8 cellular contexts compared by ENCODE assay signal in genomic region chr10:118504044-118504944, GRCh38.
A peak's percentile ranks its signal among the peaks of the same experiment; 100 is the strongest.
DNase-seq lines count a peak whose midpoint lies in the region; ATAC-seq and TF ChIP-seq lines count a peak whose summit lies in the region.
"Had no signal": no experiment of that assay in that cellular context is flagged by ENCODE, and none has a peak within 500 bp of the region (broad histone marks: within the 10 kb centered on the region; RNA-seq: fewer than 3 reads in every experiment).

No MANE protein-coding gene starts in this region.

- no peak for TF ChIP-seq POLR2A in stomach (IDR thresholded peaks at IDR 0.05)

- H4K91ac ChIP-seq in trophoblast cell (ENCODE audit: low read depth, low read length): no peak overlapping the region

- H3K9me3 ChIP-seq in trophoblast cell (ENCODE audit: insufficient read depth, low read depth, low read length) (no peaks in the 10 kb centered on the region), stomach (no peaks in the 10 kb centered on the region)

- DNase-seq in GOT3 (lab: John Stamatoyannopoulos, UW) (peak; percentile 7), NCI-H226 (peak; percentile 56), dedifferentiated amniotic fluid mesenchymal stem cell (ENCODE audit: extremely low spot score) (peak; percentile 24), trophoblast cell (peak; percentile 60 to 65), stomach (no peak), occipital lobe (lab: John Stamatoyannopoulos, UW) (no peak)
- DNase-seq: nephron progenitor cell had no signal

- TF ChIP-seq CTCF in stomach (IDR thresholded peaks at IDR 0.05): no peak

- no peak overlapping the region for H3K23ac ChIP-seq in trophoblast cell (ENCODE audit: low read length)

- H2AFZ ChIP-seq in trophoblast cell (ENCODE audit: insufficient read depth, low read length, poor library complexity): no peak overlapping the region

- no peak for ATAC-seq in GM19395 (IDR thresholded peaks at IDR 0.05; ENCODE audit: unreplicated experiment)

- no peak overlapping the region for H3K4me2 ChIP-seq in trophoblast cell (ENCODE audit: low read length)

- H2BK12ac ChIP-seq in trophoblast cell (ENCODE audit: low read length): no peak overlapping the region

- H3K27me3 ChIP-seq in trophoblast cell (ENCODE audit: insufficient read depth, low read length): no peaks in the 10 kb centered on the region
- peaks cover 0 to 4% (median 0%) of the 10 kb centered on the region in 3 donors for H3K27me3 ChIP-seq in stomach

- WGBS in trophoblast cell (ENCODE audit: extremely low coverage, insufficient coverage, insufficient read length): no CpG with 5 or more reads among the region's 5 CpGs
- 43 to 56% (median 50%) methylated on average over 5 of the region's 5 CpGs for WGBS in stomach, 5 donors

- intact Hi-C loops in stomach (cut with DNase I; ENCODE audit: low total_unique reads): no loop called here

- H2BK5ac ChIP-seq in trophoblast cell (ENCODE audit: low read depth, low read length, poor library complexity): no peak overlapping the region

- no peak overlapping the region for H3K4me3 ChIP-seq in trophoblast cell (ENCODE audit: low read depth, low read length)
- H3K4me3 ChIP-seq in stomach: no peak overlapping the region

- no peak overlapping the region for H3K27ac ChIP-seq in trophoblast cell (ENCODE audit: low read depth, low read length)
- no peak overlapping the region for H3K27ac ChIP-seq in stomach

- no peak overlapping the region for H4K12ac ChIP-seq in trophoblast cell (ENCODE audit: low read depth, low read length)

- no peak overlapping the region for H3K18ac ChIP-seq in trophoblast cell (ENCODE audit: low read length)

- H3K14ac ChIP-seq in trophoblast cell (ENCODE audit: low read length): no peak overlapping the region

- no peaks in the 10 kb centered on the region for H3K79me2 ChIP-seq in trophoblast cell (ENCODE audit: control insufficient read depth, insufficient read depth, low read length, poor library complexity)

- no peaks in the 10 kb centered on the region for H3K36me3 ChIP-seq in trophoblast cell (ENCODE audit: control insufficient read depth in 1 of 2, insufficient read depth in 2 of 2, low read length in 2 of 2)
- no peaks in the 10 kb centered on the region for H3K36me3 ChIP-seq in stomach

- H3K9ac ChIP-seq in trophoblast cell (ENCODE audit: low read length): no peak overlapping the region

- no peak overlapping the region for H4K8ac ChIP-seq in trophoblast cell (ENCODE audit: low read depth, low read length)

- H3K4ac ChIP-seq in trophoblast cell (ENCODE audit: low read depth, low read length): no peak overlapping the region

- H3K79me1 ChIP-seq in trophoblast cell (ENCODE audit: low read length): no peaks in the 10 kb centered on the region

- TF ChIP-seq EP300 in stomach (IDR thresholded peaks at IDR 0.05): no peak

- H3K4me1 ChIP-seq in trophoblast cell (ENCODE audit: control insufficient read depth in 1 of 2, insufficient read depth in 2 of 2, low read length in 2 of 2) (peaks cover 11 to 12% of the 10 kb centered on the region in 2 experiments), stomach (no peaks in the 10 kb centered on the region)

- no peak overlapping the region for H2AK5ac ChIP-seq in trophoblast cell (ENCODE audit: low read length)

- no peak overlapping the region for H2BK120ac ChIP-seq in trophoblast cell (ENCODE audit: insufficient read depth, low read length, poor library complexity)

Comparison
In these comparisons a context has a peak if more than half of its experiments do, and no peak if none do; other contexts are left out.
1. DNase-seq: peak in GOT3 (single experiment), NCI-H226 (single experiment), dedifferentiated amniotic fluid mesenchymal stem cell (single experiment) and trophoblast cell (2 of 2); none in stomach (single experiment) and occipital lobe (single experiment).